8 cellular contexts compared by ENCODE assay signal in the genomic region with DNA sequence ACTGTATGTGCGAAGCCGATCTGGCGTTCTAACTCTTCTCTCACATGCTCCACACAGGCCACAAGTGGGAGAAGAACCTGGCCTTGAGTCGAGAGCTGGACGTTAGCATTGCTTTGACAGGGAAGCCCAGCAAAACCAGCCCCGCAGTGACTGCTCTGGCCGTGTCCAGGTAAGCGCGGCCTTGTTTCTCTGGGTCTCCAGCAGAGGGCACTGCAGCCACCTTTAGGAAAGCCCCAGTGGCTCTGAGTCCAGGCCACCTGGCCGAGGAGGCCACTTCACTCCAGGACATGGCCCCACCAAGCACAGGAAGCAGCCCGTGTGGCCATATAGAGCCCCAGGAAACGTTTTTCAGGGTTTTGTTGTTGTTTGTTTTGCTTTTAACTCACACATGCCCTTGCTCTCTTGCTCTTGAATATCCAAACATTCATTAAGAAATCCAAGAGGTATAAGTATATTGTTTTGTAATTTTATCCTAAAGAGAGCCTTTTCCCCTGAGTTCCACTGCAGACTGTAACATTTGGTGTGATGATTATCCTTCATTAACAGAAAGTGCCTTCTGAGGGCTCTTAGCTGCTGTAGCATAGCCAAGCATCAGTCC. TPM values are rescaled to one million over a fixed set of nuclear protein-coding genes. Genes with fewer than 3 reads are reported as not detected.
DNase-seq lines count a peak whose midpoint lies in the region; ATAC-seq and TF ChIP-seq lines count a peak whose summit lies in the region.

No MANE protein-coding gene starts in this region.

- H3K4me1 ChIP-seq in NT2/D1 (ENCODE audit: insufficient read depth, insufficient read length): no peaks in the 10 kb centered on the region
- H3K4me1 ChIP-seq in cardiac muscle cell (ENCODE audit: low read depth): no peaks in the 10 kb centered on the region

- no peak overlapping the region for H3K9ac ChIP-seq in NT2/D1 (ENCODE audit: insufficient read length, low read depth)

- peak; percentile 49 to 61 for ATAC-seq in activated naive CD4-positive, alpha-beta T cell treated with anti-CD3 and anti-CD28 coated beads, Interleukin-2, amount 50 U/mL, for 72 hours
- ATAC-seq in GM21367 (IDR thresholded peaks at IDR 0.05; ENCODE audit: unreplicated experiment): no peak
- no peak for ATAC-seq in HG02852 (IDR thresholded peaks at IDR 0.05; ENCODE audit: unreplicated experiment)

- H3K27me3 ChIP-seq in NT2/D1 (ENCODE audit: insufficient read depth, insufficient read length) (no peaks in the 10 kb centered on the region), cardiac muscle cell (peaks cover 3% of the 10 kb centered on the region)

- no peak overlapping the region for H3K27ac Mint-ChIP-seq in activated naive CD4-positive, alpha-beta T cell treated with anti-CD3 and anti-CD28 coated beads, Interleukin-2, amount 50 U/mL, for 72 hours

- DNase-seq in C1 segment of cervical spinal cord (lab: John Stamatoyannopoulos, UW) (peak in 8 of 14 donors; percentile 6 to 48 (median 22)), GM19240 (ENCODE audit: insufficient read length, low spot score) (peak; percentile 65), NT2/D1 (ENCODE audit: low read depth, low spot score) (peak; percentile 18), cardiac muscle cell (ENCODE audit: low read depth in 1 of 2, low spot score in 1 of 2) (peak; percentile 53 to 85), renal cortical epithelial cell (ENCODE audit: low read depth) (peak; percentile 15)
- DNase-seq in activated naive CD4-positive, alpha-beta T cell treated with anti-CD3 and anti-CD28 coated beads, Interleukin-2, amount 50 U/mL, for 72 hours (ENCODE audit: low spot score in 2 of 2): peak in 1 of 2 donors; percentile 49

- no peaks in the 10 kb centered on the region for H3K9me3 ChIP-seq in NT2/D1 (ENCODE audit: insufficient read depth, low read length)
- H3K9me3 ChIP-seq in cardiac muscle cell (ENCODE audit: low read depth): no peaks in the 10 kb centered on the region

- H3K9me3 Mint-ChIP-seq in activated naive CD4-positive, alpha-beta T cell treated with anti-CD3 and anti-CD28 coated beads, Interleukin-2, amount 50 U/mL, for 72 hours: no peaks in the 10 kb centered on the region

- H3K4me3 ChIP-seq in NT2/D1 (ENCODE audit: insufficient read length, low read depth) (no peak overlapping the region), cardiac muscle cell (no peak overlapping the region)

- no peak overlapping the region for H3K27ac ChIP-seq in cardiac muscle cell

- H3K36me3 ChIP-seq in NT2/D1 (ENCODE audit: insufficient read depth, insufficient read length, low read length) (no peaks in the 10 kb centered on the region), cardiac muscle cell (no peaks in the 10 kb centered on the region)

- TF ChIP-seq CTCF in cardiac muscle cell (IDR thresholded peaks at IDR 0.05; ENCODE audit: low read depth, low read length): peak; percentile 86

- no peaks in the 10 kb centered on the region for H3K36me3 Mint-ChIP-seq in activated naive CD4-positive, alpha-beta T cell treated with anti-CD3 and anti-CD28 coated beads, Interleukin-2, amount 50 U/mL, for 72 hours

RNA-seq across cellular contexts. Expression of gene LRRC18, which starts 41.8 kb away (rescaled TPM):
- total RNA-seq in activated naive CD4-positive, alpha-beta T cell treated with anti-CD3 and anti-CD28 coated beads, Interleukin-2, amount 50 U/mL, for 72 hours: not detected
- total RNA-seq in cardiac muscle cell (not detected in 2 replicates), renal cortical epithelial cell (not detected in 2 replicates)
- not detected in 2 replicates for polyA plus RNA-seq in cardiac muscle cell

Comparison
In these comparisons a context has a peak if more than half of its experiments do, and no peak if none do; other contexts are left out.
1. ATAC-seq: peak in activated naive CD4-positive, alpha-beta T cell treated with anti-CD3 and anti-CD28 coated beads, Interleukin-2, amount 50 U/mL, for 72 hours (2 of 2); none in GM21367 (single experiment) and HG02852 (single experiment).